Comparison of ENCODE assay signal across 1 cellular context in the genomic region with DNA sequence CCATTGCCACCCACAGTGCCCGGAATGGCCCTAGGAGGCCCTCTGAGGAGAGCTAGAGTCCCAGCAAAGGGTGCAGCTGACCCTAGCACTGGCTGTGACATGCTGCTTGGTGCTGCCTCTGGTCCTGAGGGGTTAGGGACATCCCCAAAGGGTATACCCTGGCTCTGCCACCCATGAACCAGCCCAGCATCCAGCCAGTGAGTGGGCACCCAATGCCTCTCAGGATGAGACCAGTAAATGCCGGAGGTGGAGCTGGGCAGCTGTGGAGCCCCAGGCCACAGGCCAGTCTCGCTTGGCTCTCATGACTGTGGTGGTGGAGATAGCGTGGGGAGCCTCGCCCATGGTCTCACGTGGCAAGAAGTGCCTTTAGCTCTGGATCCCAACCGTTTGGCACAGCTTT.
TF ChIP-seq lines count a peak whose summit lies in the region.

No MANE protein-coding gene starts in this region.

TF ChIP-seq in GM12891, 5 proteins besides CTCF, POLR2A, EP300 and RAD21 (continued from another document):
- TF ChIP-seq POLR2AphosphoS5 (IDR thresholded peaks at IDR 0.05; ENCODE audit: low read depth, low read length) = no peak
- no peak for TF ChIP-seq TAF1 (IDR thresholded peaks at IDR 0.05; ENCODE audit: low read depth, low read length)
- TF ChIP-seq POU2F2 (IDR thresholded peaks at IDR 0.05; ENCODE audit: low read depth, low read length) = no peak
TF ChIP-seq in GM12891: peak in this region for 0.
